In the genomic region with DNA sequence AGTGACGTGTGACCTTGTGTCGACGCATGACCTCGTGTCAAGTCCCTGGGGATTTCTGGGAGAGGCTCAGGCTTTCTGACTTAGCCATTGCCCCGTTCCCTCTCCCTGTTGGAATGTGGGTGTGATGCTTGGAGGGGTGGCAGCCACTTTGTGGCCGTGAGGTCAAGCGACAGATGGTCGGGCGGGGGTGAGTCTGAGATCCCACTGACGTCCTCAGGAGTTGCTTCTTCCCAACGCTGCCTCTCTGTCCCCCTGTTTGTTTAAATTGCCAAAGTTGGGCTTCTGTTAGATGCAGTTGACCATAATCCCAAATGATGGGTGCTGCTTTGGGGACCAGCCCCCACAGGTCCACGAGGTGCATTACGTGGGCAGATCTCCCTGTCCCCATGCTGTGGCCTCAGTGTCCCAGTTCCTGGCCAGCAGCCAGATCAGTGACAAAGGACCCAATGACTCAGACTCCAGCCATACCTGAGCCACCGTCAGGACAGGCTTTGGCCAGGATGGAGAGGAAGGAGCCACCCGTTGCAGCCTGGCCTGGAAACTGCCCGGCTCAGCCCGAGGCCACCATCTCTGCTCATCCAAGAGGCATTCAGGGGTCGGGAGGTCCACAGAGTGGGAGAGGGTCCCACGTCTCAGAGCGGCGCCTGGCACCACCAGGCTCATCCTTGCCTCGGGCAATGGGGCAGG, we compare ENCODE assay signal across 25 cellular contexts. TPM values are rescaled to one million over a fixed set of nuclear protein-coding genes. Genes with fewer than 3 reads are reported as not detected.
"Had no signal": no experiment of that assay in that cellular context is flagged by ENCODE, and none has a peak within 500 bp of the region (broad histone marks: within the 10 kb centered on the region; RNA-seq: fewer than 3 reads in every experiment).

No MANE protein-coding gene starts in this region.

- H3K36me3 Mint-ChIP-seq: activated naive CD8-positive, alpha-beta T cell treated with anti-CD3 and anti-CD28 coated beads for 36 hours; naive B cell had no signal

- ATAC-seq: activated CD8-positive, alpha-beta T cell treated with anti-CD3 and anti-CD28 coated beads, Interleukin-2, amount 10 ng/mL, durations not matched to agents 7 days and 5 days; activated T-helper 17 cell treated with anti-CD3 and anti-CD28 coated beads, Interleukin-2, amount 50 U/mL, for 72 hours; gastrocnemius medialis had no signal

- H3K4me1 Mint-ChIP-seq: activated naive CD8-positive, alpha-beta T cell treated with anti-CD3 and anti-CD28 coated beads for 36 hours; activated T-helper 17 cell treated with anti-CD3 and anti-CD28 coated beads, Interleukin-2, amount 50 U/mL, for 72 hours; central memory CD8-positive, alpha-beta T cell; endodermal cell; naive B cell had no signal

- H3K36me3 ChIP-seq: breast epithelium, colonic mucosa, esophagus squamous epithelium, gastrocnemius medialis, prostate gland, thoracic aorta, upper lobe of left lung had no signal

- H3K9me3 Mint-ChIP-seq: activated T-helper 17 cell treated with anti-CD3 and anti-CD28 coated beads, Interleukin-2, amount 50 U/mL, for 72 hours; central memory CD8-positive, alpha-beta T cell; neural crest cell had no signal

- H3K4me3 ChIP-seq: breast epithelium, colonic mucosa, dorsolateral prefrontal cortex, esophagus squamous epithelium, gastrocnemius medialis, prostate gland, thoracic aorta, upper lobe of left lung had no signal

- H3K27me3 Mint-ChIP-seq: activated naive CD8-positive, alpha-beta T cell treated with anti-CD3 and anti-CD28 coated beads for 36 hours; activated T-cell treated with anti-CD3 and anti-CD28 coated beads, Interleukin-2, amount 50 U/mL, for 24 hours; activated T-helper 17 cell treated with anti-CD3 and anti-CD28 coated beads, Interleukin-2, amount 50 U/mL, for 72 hours had no signal

- H3K4me1 ChIP-seq: breast epithelium, colonic mucosa, esophagus squamous epithelium, gastrocnemius medialis, prostate gland, upper lobe of left lung had no signal

- H3K9me3 ChIP-seq: colonic mucosa, gastrocnemius medialis, prostate gland, thoracic aorta, upper lobe of left lung had no signal

- DNase-seq: activated CD4-positive, alpha-beta T cell treated with anti-CD3 and anti-CD28 coated beads, Interleukin-2, amount 50 U/mL, for 1 hour; activated CD4-positive, CD25-positive, alpha-beta regulatory T cell treated with anti-CD3 and anti-CD28 coated beads, Interleukin-2, amount 50 U/mL, for 72 hours; activated CD8-positive, alpha-beta T cell treated with anti-CD3 and anti-CD28 coated beads, Interleukin-2, amount 10 ng/mL, durations not matched to agents 7 days and 5 days; activated naive CD4-positive, alpha-beta T cell treated with Interleukin-2 at 50 U/mL for 16 hours; activated naive CD8-positive, alpha-beta T cell treated with anti-CD3 and anti-CD28 coated beads for 36 hours; activated T-cell treated with anti-CD3 and anti-CD28 coated beads, Interleukin-2, amount 50 U/mL, for 24 hours; colonic mucosa; endodermal cell; esophagus squamous epithelium; hippocampal formation; naive B cell; stimulated activated CD4-positive, alpha-beta T cell treated with anti-CD3 and anti-CD28 coated beads, Interleukin-4, amount 100 ng/mL, for 24 hours; stimulated activated naive CD4-positive, alpha-beta T cell treated with Interleukin-2 at 50 U/mL for 16 hours had no signal

- H3K27me3 ChIP-seq: colonic mucosa, dorsolateral prefrontal cortex, upper lobe of left lung had no signal

- H3K4me3 Mint-ChIP-seq: activated CD8-positive, alpha-beta T cell treated with anti-CD3 and anti-CD28 coated beads, Interleukin-2, amount 10 ng/mL, durations not matched to agents 7 days and 5 days; activated naive CD8-positive, alpha-beta T cell treated with anti-CD3 and anti-CD28 coated beads for 36 hours; activated T-cell treated with anti-CD3 and anti-CD28 coated beads, Interleukin-2, amount 50 U/mL, for 24 hours; activated T-helper 17 cell treated with anti-CD3 and anti-CD28 coated beads, Interleukin-2, amount 50 U/mL, for 72 hours; central memory CD8-positive, alpha-beta T cell; endodermal cell; naive B cell; neural crest cell; T-helper 2 cell treated with Interferon-gamma antibody and Interleukin-4, amounts not matched to agents 5 μg/mL and 100 μg/mL, for 36 hours had no signal

- H3K27ac ChIP-seq: breast epithelium, colonic mucosa, dorsolateral prefrontal cortex, esophagus squamous epithelium, gastrocnemius medialis, prostate gland, thoracic aorta, upper lobe of left lung, VCaP had no signal

- H3K27ac Mint-ChIP-seq: activated CD8-positive, alpha-beta T cell treated with anti-CD3 and anti-CD28 coated beads, Interleukin-2, amount 10 ng/mL, durations not matched to agents 7 days and 5 days; activated naive CD8-positive, alpha-beta T cell treated with anti-CD3 and anti-CD28 coated beads for 36 hours; activated T-cell treated with anti-CD3 and anti-CD28 coated beads, Interleukin-2, amount 50 U/mL, for 24 hours; activated T-helper 17 cell treated with anti-CD3 and anti-CD28 coated beads, Interleukin-2, amount 50 U/mL, for 72 hours; endodermal cell; naive B cell; T-helper 2 cell treated with Interferon-gamma antibody and Interleukin-4, amounts not matched to agents 5 μg/mL and 100 μg/mL, for 36 hours had no signal

RNA-seq across cellular contexts. Expression of gene GALNT9, which starts 34.4 kb away (rescaled TPM):
- total RNA-seq: activated CD8-positive, alpha-beta T cell treated with anti-CD3 and anti-CD28 coated beads, Interleukin-2, amount 10 ng/mL, durations not matched to agents 7 days and 5 days; activated naive CD8-positive, alpha-beta T cell treated with anti-CD3 and anti-CD28 coated beads for 36 hours; esophagus squamous epithelium; gastrocnemius medialis; mesenteric fat pad had no signal
